16 cellular contexts compared by ENCODE assay signal in genomic region chr5:163005949-163006348, GRCh38.
A peak's percentile ranks its signal among the peaks of the same experiment; 100 is the strongest.
DNase-seq lines count a peak whose midpoint lies in the region; ATAC-seq and TF ChIP-seq lines count a peak whose summit lies in the region.
"Had no signal": no experiment of that assay in that cellular context is flagged by ENCODE, and none has a peak within 500 bp of the region (broad histone marks: within the 10 kb centered on the region; RNA-seq: fewer than 3 reads in every experiment).

No MANE protein-coding gene starts in this region.

- H3K9me3 Mint-ChIP-seq in nephron progenitor cell: peaks cover 4% of the 10 kb centered on the region
- peaks cover 15% of the 10 kb centered on the region for H3K9me3 Mint-ChIP-seq in activated CD4-positive, alpha-beta memory T cell treated with anti-CD3 and anti-CD28 coated beads for 36 hours

- no peaks in the 10 kb centered on the region for H3K27me3 Mint-ChIP-seq in nephron progenitor cell (ENCODE audit: low read depth, poor library complexity)
- H3K27me3 Mint-ChIP-seq in activated CD4-positive, alpha-beta memory T cell treated with anti-CD3 and anti-CD28 coated beads for 36 hours: no peaks in the 10 kb centered on the region
- H3K27me3 Mint-ChIP-seq: stimulated activated memory B cell treated with anti-CD40 and anti-IgM and Interleukin-4, amounts not matched to agents 10 μg/mL and 1 μg/mL and 100 μg/mL, for 72 hours had no signal

- CTCF ChIA-PET in activated CD4-positive, alpha-beta memory T cell treated with anti-CD3 and anti-CD28 coated beads for 36 hours (lab: Charles Lee): no interaction called here

- no peak overlapping the region for H3K4me3 ChIP-seq in RWPE2 (ENCODE audit: severe bottlenecking)
- H3K4me3 ChIP-seq: BLaER1, sigmoid colon had no signal

- no peaks in the 10 kb centered on the region for H3K36me3 ChIP-seq in RWPE2 (ENCODE audit: low read depth)
- H3K36me3 ChIP-seq: BLaER1, sigmoid colon had no signal

- H3K36me3 Mint-ChIP-seq in nephron progenitor cell (ENCODE audit: low read depth): no peaks in the 10 kb centered on the region
- H3K36me3 Mint-ChIP-seq in activated CD4-positive, alpha-beta memory T cell treated with anti-CD3 and anti-CD28 coated beads for 36 hours: no peaks in the 10 kb centered on the region
- H3K36me3 Mint-ChIP-seq: stimulated activated memory B cell treated with anti-CD40 and anti-IgM and Interleukin-4, amounts not matched to agents 10 μg/mL and 1 μg/mL and 100 μg/mL, for 72 hours had no signal

- intact Hi-C loops in activated CD4-positive, alpha-beta memory T cell treated with anti-CD3 and anti-CD28 coated beads for 36 hours (cut with micrococcal nuclease): no loop called here

- H3K4me3 Mint-ChIP-seq in nephron progenitor cell: no peak overlapping the region
- no peak overlapping the region for H3K4me3 Mint-ChIP-seq in activated CD4-positive, alpha-beta memory T cell treated with anti-CD3 and anti-CD28 coated beads for 36 hours
- H3K4me3 Mint-ChIP-seq: stimulated activated memory B cell treated with anti-CD40 and anti-IgM and Interleukin-4, amounts not matched to agents 10 μg/mL and 1 μg/mL and 100 μg/mL, for 72 hours had no signal

- peaks cover 2% of the 10 kb centered on the region for H3K9me3 ChIP-seq in RWPE2 (ENCODE audit: severe bottlenecking)
- H3K9me3 ChIP-seq: BLaER1, sigmoid colon had no signal

- H3K27me3 ChIP-seq in RWPE2 (ENCODE audit: insufficient read depth, poor library complexity, severe bottlenecking): no peaks in the 10 kb centered on the region
- H3K27me3 ChIP-seq: BLaER1, sigmoid colon had no signal

- H3K27ac ChIP-seq in RWPE2 (ENCODE audit: poor library complexity, severe bottlenecking): no peak overlapping the region
- H3K27ac ChIP-seq: BLaER1, sigmoid colon had no signal

- ATAC-seq in HG02759 (IDR thresholded peaks at IDR 0.05; ENCODE audit: unreplicated experiment) (peak; percentile 72), RWPE2 (ENCODE audit: low read depth) (peak; percentile 79), GM21619 (IDR thresholded peaks at IDR 0.05; ENCODE audit: unreplicated experiment) (no peak)
- ATAC-seq: left lobe of liver; stimulated activated memory B cell treated with anti-CD40 and anti-IgM and Interleukin-4, amounts not matched to agents 10 μg/mL and 1 μg/mL and 100 μg/mL, for 72 hours had no signal

- no peaks in the 10 kb centered on the region for H3K4me1 Mint-ChIP-seq in nephron progenitor cell
- no peaks in the 10 kb centered on the region for H3K4me1 Mint-ChIP-seq in activated CD4-positive, alpha-beta memory T cell treated with anti-CD3 and anti-CD28 coated beads for 36 hours (ENCODE audit: low read depth)
- H3K4me1 Mint-ChIP-seq: stimulated activated memory B cell treated with anti-CD40 and anti-IgM and Interleukin-4, amounts not matched to agents 10 μg/mL and 1 μg/mL and 100 μg/mL, for 72 hours had no signal

- H3K27ac Mint-ChIP-seq in nephron progenitor cell: no peak overlapping the region
- H3K27ac Mint-ChIP-seq in activated CD4-positive, alpha-beta memory T cell treated with anti-CD3 and anti-CD28 coated beads for 36 hours: no peak overlapping the region
- H3K27ac Mint-ChIP-seq: stimulated activated memory B cell treated with anti-CD40 and anti-IgM and Interleukin-4, amounts not matched to agents 10 μg/mL and 1 μg/mL and 100 μg/mL, for 72 hours had no signal

- POLR2A ChIA-PET in activated CD4-positive, alpha-beta memory T cell treated with anti-CD3 and anti-CD28 coated beads for 36 hours (lab: Charles Lee): no interaction called here

- peak; percentile 28; the same call in 1 of the 3 replicates for TF ChIP-seq CTCF in GM12872 (IDR thresholded peaks at IDR 0.05; ENCODE audit: insufficient read depth, low read depth, low read length)
- TF ChIP-seq CTCF in RWPE2 (IDR thresholded peaks at IDR 0.05; ENCODE audit: poor library complexity, severe bottlenecking): peak; percentile 71
- peak; percentile 17 for TF ChIP-seq CTCF in nephron progenitor cell (IDR thresholded peaks at IDR 0.05)

- H3K4me1 ChIP-seq in RWPE2 (ENCODE audit: insufficient read depth, poor library complexity, severe bottlenecking): no peaks in the 10 kb centered on the region
- H3K4me1 ChIP-seq: BLaER1, sigmoid colon had no signal

- no peak for DNase-seq in RWPE2 (ENCODE audit: low spot score)
- no peak for DNase-seq in nephron progenitor cell
- no peak for DNase-seq in UCSD-AML1 (lab: John Stamatoyannopoulos, UW; ENCODE audit: unreplicated experiment)
- no peak for DNase-seq in amniotic stem cell (lab: John Stamatoyannopoulos, UW)
- no peak for DNase-seq in activated CD4-positive, alpha-beta memory T cell treated with anti-CD3 and anti-CD28 coated beads for 36 hours
- DNase-seq: activated CD4-positive, CD25-positive, alpha-beta regulatory T cell; cerebellar nuclear complex; DND-41; NCI-H2171; sigmoid colon had no signal

Comparison
In these comparisons a context has a peak if more than half of its experiments do, and no peak if none do; other contexts are left out.
1. CTCF ChIP-seq: peak in every context shown above with its lines; median percentile 71 in RWPE2; 28 in GM12872; 17 in nephron progenitor cell.